Comparison of ENCODE assay signal across 8 cellular contexts in genomic region chr9:129139233-129139992, GRCh38. TPM values are rescaled to one million over a fixed set of nuclear protein-coding genes. Genes with fewer than 3 reads are reported as not detected.
DNase-seq lines count a peak whose midpoint lies in the region; ATAC-seq and TF ChIP-seq lines count a peak whose summit lies in the region.

No MANE protein-coding gene starts in this region.

- peak overlapping the region; percentile 95 for H3K27ac ChIP-seq in HL-60 (replicated peaks)
- peak overlapping the region; percentile 100 for H3K27ac ChIP-seq in lung (ENCODE audit: low read depth in 1 of 2, low read length in 1 of 2)

- H3K4me1 ChIP-seq in lung (ENCODE audit: control insufficient read depth in 2 of 2, insufficient read depth in 2 of 2, low read length in 2 of 2): peaks cover 7 to 28% of the 10 kb centered on the region in 2 donors

- peaks cover 38% of the 10 kb centered on the region for H3K4me1 Mint-ChIP-seq in activated CD4-positive, alpha-beta memory T cell treated with anti-CD3 and anti-CD28 coated beads, Interleukin-2, amount 10 ng/mL, durations not matched to agents 7 days and 5 days

- POLR2A ChIA-PET in activated CD4-positive, alpha-beta memory T cell treated with anti-CD3 and anti-CD28 coated beads, Interleukin-2, amount 10 ng/mL, durations not matched to agents 7 days and 5 days (lab: Charles Lee): interaction anchor here (0.8 to 3.4 kb wide), 19 partner anchors 8 to 665 kb away, joined by 3 to 34 read pairs (median 5); partner anchors contain the start of genes C9orf50, IER5L and NTMT1

- H3K27me3 ChIP-seq in HL-60 (ENCODE audit: insufficient read depth, poor library complexity, severe bottlenecking) (no peaks in the 10 kb centered on the region), lung (ENCODE audit: control insufficient read depth, insufficient read depth) (no peaks in the 10 kb centered on the region)

- ATAC-seq in lung (ENCODE audit: insufficient read depth, low FRiP score) (peak; percentile 73), GM19395 (IDR thresholded peaks at IDR 0.05; ENCODE audit: unreplicated experiment) (no peak)

- no peak overlapping the region; the same call in 1 of the 2 replicates for H3K4me3 ChIP-seq in HL-60 (replicated peaks; ENCODE audit: insufficient read depth, low read length)
- peak overlapping the region; percentile 2 for H3K4me3 ChIP-seq in lung

- H3K27ac Mint-ChIP-seq in activated CD4-positive, alpha-beta memory T cell treated with anti-CD3 and anti-CD28 coated beads, Interleukin-2, amount 10 ng/mL, durations not matched to agents 7 days and 5 days: peak overlapping the region; percentile 96

- peak overlapping the region; percentile 77 for H3K4me3 Mint-ChIP-seq in activated CD4-positive, alpha-beta memory T cell treated with anti-CD3 and anti-CD28 coated beads, Interleukin-2, amount 10 ng/mL, durations not matched to agents 7 days and 5 days

- H3K9me3 ChIP-seq in lung (ENCODE audit: control insufficient read depth in 2 of 2, insufficient read depth in 1 of 2, low read length in 1 of 2): no peaks in the 10 kb centered on the region

- DNase-seq in HL-60 (ENCODE audit: low read depth in 1 of 2, low spot score in 1 of 2) (peak; percentile 83 to 84), NCI-H82 (lab: John Stamatoyannopoulos, UW) (peak; percentile 90), lung (ENCODE audit: low spot score) (peak; percentile 78)
- DNase-seq in activated CD4-positive, alpha-beta memory T cell treated with anti-CD3 and anti-CD28 coated beads, Interleukin-2, amount 10 ng/mL, durations not matched to agents 7 days and 5 days: peak; percentile 81
- DNase-seq in effector CD4-positive, alpha-beta T cell: peak; percentile 79
- DNase-seq in stimulated activated CD4-positive, alpha-beta T cell treated with anti-CD3 and anti-CD28 coated beads, TNF-alpha, amount 100 ng/mL, for 24 hours (ENCODE audit: low read depth in 3 of 3): peak; percentile 52 to 69 (median 64)

- no peaks in the 10 kb centered on the region for H3K27me3 Mint-ChIP-seq in activated CD4-positive, alpha-beta memory T cell treated with anti-CD3 and anti-CD28 coated beads, Interleukin-2, amount 10 ng/mL, durations not matched to agents 7 days and 5 days

- H3K36me3 ChIP-seq in lung (ENCODE audit: control insufficient read depth in 2 of 2, insufficient read depth in 2 of 2, low read length in 2 of 2): peaks cover 9 to 34% of the 10 kb centered on the region in 2 donors

- TF ChIP-seq CTCF in GM12874 (IDR thresholded peaks at IDR 0.05; ENCODE audit: insufficient read depth, low read depth, low read length): peak; percentile 78
- TF ChIP-seq CTCF in HL-60 (IDR thresholded peaks at IDR 0.05; ENCODE audit: insufficient read depth, low read length): peak; percentile 60
- TF ChIP-seq CTCF in lung (IDR thresholded peaks at IDR 0.05; ENCODE audit: control extremely low read depth, extremely low read depth): peak; percentile 87

- H3K9me3 Mint-ChIP-seq in activated CD4-positive, alpha-beta memory T cell treated with anti-CD3 and anti-CD28 coated beads, Interleukin-2, amount 10 ng/mL, durations not matched to agents 7 days and 5 days: no peaks in the 10 kb centered on the region

- H3K36me3 Mint-ChIP-seq in activated CD4-positive, alpha-beta memory T cell treated with anti-CD3 and anti-CD28 coated beads, Interleukin-2, amount 10 ng/mL, durations not matched to agents 7 days and 5 days (ENCODE audit: low read depth): peaks cover 39% of the 10 kb centered on the region

- CTCF ChIA-PET in activated CD4-positive, alpha-beta memory T cell treated with anti-CD3 and anti-CD28 coated beads, Interleukin-2, amount 10 ng/mL, durations not matched to agents 7 days and 5 days (lab: Charles Lee): interaction anchor here (0.6 to 9.4 kb wide), 39 partner anchors 9 to 646 kb away, joined by 3 to 112 read pairs (median 4); partner anchors contain the start of genes C9orf50, DOLPP1, IER5L and NTMT1

- WGBS in lung, 2 donors: 5 to 12% methylated on average over 13 of the region's 13 CpGs

RNA-seq across cellular contexts. Expression of gene PTPA, which starts 28.2 kb away (rescaled TPM):
- 10 to 100 TPM; 88.3 to 97.7 TPM for total RNA-seq in activated CD4-positive, alpha-beta memory T cell treated with anti-CD3 and anti-CD28 coated beads, Interleukin-2, amount 10 ng/mL, durations not matched to agents 7 days and 5 days
- 100 to 1,000 TPM in 1 of 2 donors, 10 to 100 TPM in 1; 62.5 to 145 TPM for total RNA-seq in lung
- polyA plus RNA-seq in lung: 100 to 1,000 TPM; 103 to 130 TPM

RNA-seq across cellular contexts. Expression of gene CRAT, which starts 28.8 kb away (rescaled TPM):
- total RNA-seq in activated CD4-positive, alpha-beta memory T cell treated with anti-CD3 and anti-CD28 coated beads, Interleukin-2, amount 10 ng/mL, durations not matched to agents 7 days and 5 days: 10 to 100 TPM; 17.3 to 18.2 TPM
- total RNA-seq in lung: 10 to 100 TPM; 14.5 to 26.0 TPM
- 10 to 100 TPM; 10.4 to 18.6 TPM for polyA plus RNA-seq in lung

RNA-seq across cellular contexts. Expression of gene IER5L, which starts 38.6 kb away (rescaled TPM):
- 1 to 10 TPM; 2.4 to 3.0 TPM for total RNA-seq in activated CD4-positive, alpha-beta memory T cell treated with anti-CD3 and anti-CD28 coated beads, Interleukin-2, amount 10 ng/mL, durations not matched to agents 7 days and 5 days
- 10 to 100 TPM; 23.5 to 24.7 TPM for total RNA-seq in lung
- polyA plus RNA-seq in lung: 10 to 100 TPM; 12.6 to 31.5 TPM

RNA-seq across cellular contexts. Expression of gene DOLPP1, which starts 58.5 kb away (rescaled TPM):
- 10 to 100 TPM; 12.9 to 16.3 TPM for total RNA-seq in activated CD4-positive, alpha-beta memory T cell treated with anti-CD3 and anti-CD28 coated beads, Interleukin-2, amount 10 ng/mL, durations not matched to agents 7 days and 5 days
- total RNA-seq in lung: 10 to 100 TPM in 1 of 2 donors, 1 to 10 TPM in 1; 7.0 to 17.6 TPM
- 10 to 100 TPM in 1 of 2 donors, 1 to 10 TPM in 1; 7.8 to 12.2 TPM for polyA plus RNA-seq in lung

Comparison
In these comparisons a context has a peak if more than half of its experiments do, and no peak if none do; other contexts are left out.
1. RNA of gene IER5L, which starts 38.6 kb away (total RNA-seq): 23.5 to 24.7 TPM in lung; 2.4 to 3.0 TPM in activated CD4-positive, alpha-beta memory T cell treated with anti-CD3 and anti-CD28 coated beads, Interleukin-2, amount 10 ng/mL, durations not matched to agents 7 days and 5 days; every median in the first group is over 4 times any median in the second.
2. Peak in every context shown above with its lines, with median percentiles within 50 percentile points of each other: CTCF ChIP-seq and DNase-seq.